Comparison of ENCODE assay signal across 8 cellular contexts in the genomic region with DNA sequence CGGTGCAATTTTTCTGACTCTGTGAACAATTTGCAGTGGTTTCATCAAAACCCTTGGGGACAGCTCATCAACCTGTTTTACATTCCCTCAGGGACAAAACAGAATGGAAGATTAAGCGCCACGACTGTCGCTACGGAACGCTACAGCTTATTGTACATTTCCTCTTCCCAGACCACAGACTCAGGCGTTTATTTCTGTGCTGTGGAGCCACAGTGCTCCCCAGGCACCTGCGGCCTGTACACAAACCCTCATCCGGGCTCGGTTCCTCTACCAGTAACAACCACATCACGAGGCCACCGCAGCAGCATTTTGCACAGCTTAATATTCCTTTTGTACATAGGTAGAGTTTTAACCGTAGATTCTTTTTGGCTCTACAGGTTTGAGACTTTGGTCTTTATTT.
DNase-seq lines count a peak whose midpoint lies in the region; ATAC-seq and TF ChIP-seq lines count a peak whose summit lies in the region.

No MANE protein-coding gene starts in this region.

- peaks cover 6% of the 10 kb centered on the region for H3K36me3 Mint-ChIP-seq in activated naive CD8-positive, alpha-beta T cell treated with anti-CD3 and anti-CD28 coated beads, Interleukin-2, amount 10 ng/mL, durations not matched to agents 7 days and 5 days

- H3K9me3 Mint-ChIP-seq in activated naive CD8-positive, alpha-beta T cell treated with anti-CD3 and anti-CD28 coated beads, Interleukin-2, amount 10 ng/mL, durations not matched to agents 7 days and 5 days = no peaks in the 10 kb centered on the region

- H3K36me3 ChIP-seq in osteoblast (ENCODE audit: insufficient read depth, low read length) (no peaks in the 10 kb centered on the region), thyroid gland (no peaks in the 10 kb centered on the region)

- no peaks in the 10 kb centered on the region for H3K27me3 Mint-ChIP-seq in activated naive CD8-positive, alpha-beta T cell treated with anti-CD3 and anti-CD28 coated beads, Interleukin-2, amount 10 ng/mL, durations not matched to agents 7 days and 5 days

- POLR2A ChIA-PET in activated naive CD8-positive, alpha-beta T cell treated with anti-CD3 and anti-CD28 coated beads, Interleukin-2, amount 10 ng/mL, durations not matched to agents 7 days and 5 days (lab: Charles Lee) = interaction anchor here (1.0 to 1.7 kb wide), 8 partner anchors 13 to 485 kb away, joined by 3 to 9 read pairs (median 4); no protein-coding TSS in a partner anchor

- H3K9me3 ChIP-seq in osteoblast (ENCODE audit: low read depth, low read length) (no peaks in the 10 kb centered on the region), thyroid gland (no peaks in the 10 kb centered on the region)

- H3K4me3 ChIP-seq in osteoblast (ENCODE audit: insufficient read depth, low read length) (no peak overlapping the region), thyroid gland (replicated peaks in 1 of 3) (no peak overlapping the region)

- H3K4me2 ChIP-seq in osteoblast (ENCODE audit: insufficient read depth, low read length) = no peak overlapping the region

- no peak for TF ChIP-seq POLR2A in thyroid gland (IDR thresholded peaks at IDR 0.05)

- H3K4me1 Mint-ChIP-seq in activated naive CD8-positive, alpha-beta T cell treated with anti-CD3 and anti-CD28 coated beads, Interleukin-2, amount 10 ng/mL, durations not matched to agents 7 days and 5 days = peaks cover 18% of the 10 kb centered on the region

- DNase-seq in NAMALWA (ENCODE audit: low spot score) (peak; percentile 84), iPS-NIHi11 (ENCODE audit: low spot score) (no peak), ecto neural progenitor cell (ENCODE audit: low spot score) (no peak), osteoblast (ENCODE audit: insufficient read length, low spot score, missing footprints) (no peak), thyroid gland (no peak)
- DNase-seq in activated naive CD8-positive, alpha-beta T cell treated with anti-CD3 and anti-CD28 coated beads, Interleukin-2, amount 10 ng/mL, durations not matched to agents 7 days and 5 days = peak; percentile 65

- ATAC-seq in GM18520 (IDR thresholded peaks at IDR 0.05; ENCODE audit: unreplicated experiment) = peak; percentile 77
- peak; percentile 87 for ATAC-seq in HG02571 (IDR thresholded peaks at IDR 0.05; ENCODE audit: unreplicated experiment)
- ATAC-seq in activated naive CD8-positive, alpha-beta T cell treated with anti-CD3 and anti-CD28 coated beads, Interleukin-2, amount 10 ng/mL, durations not matched to agents 7 days and 5 days (ENCODE audit: low read depth) = peak; percentile 48

- H3K4me1 ChIP-seq in osteoblast (ENCODE audit: insufficient read depth, low read length) (no peaks in the 10 kb centered on the region), thyroid gland (no peaks in the 10 kb centered on the region)

- H3K27me3 ChIP-seq in osteoblast (ENCODE audit: insufficient read depth, low read length) = no peaks in the 10 kb centered on the region
- H3K27me3 ChIP-seq in thyroid gland = no peaks in the 10 kb centered on the region

- H4K20me1 ChIP-seq in osteoblast (ENCODE audit: insufficient read depth, low read length) = no peaks in the 10 kb centered on the region

- H3K4me3 Mint-ChIP-seq in activated naive CD8-positive, alpha-beta T cell treated with anti-CD3 and anti-CD28 coated beads, Interleukin-2, amount 10 ng/mL, durations not matched to agents 7 days and 5 days = peak overlapping the region; percentile 95

- H3K27ac Mint-ChIP-seq in activated naive CD8-positive, alpha-beta T cell treated with anti-CD3 and anti-CD28 coated beads, Interleukin-2, amount 10 ng/mL, durations not matched to agents 7 days and 5 days = peak overlapping the region; percentile 97

- WGBS in thyroid gland, 2 donors = 89 to 91% methylated on average over 13 of the region's 13 CpGs

- H3K79me2 ChIP-seq in osteoblast (ENCODE audit: insufficient read depth, low read length) = no peaks in the 10 kb centered on the region

- TF ChIP-seq CTCF in osteoblast (IDR thresholded peaks at IDR 0.05; ENCODE audit: extremely low read depth, low read depth, low read length) (no peak), thyroid gland (IDR thresholded peaks at IDR 0.05) (no peak)

- intact Hi-C loops in thyroid gland (cut with DNase I) = no loop called here

- H3K27ac ChIP-seq in osteoblast (ENCODE audit: low read depth, low read length) = no peak overlapping the region
- H3K27ac ChIP-seq in thyroid gland = no peak overlapping the region

- no peak overlapping the region for H2AFZ ChIP-seq in osteoblast (ENCODE audit: low read length)

Comparison
In these comparisons a context has a peak if more than half of its experiments do, and no peak if none do; other contexts are left out.
1. DNase-seq: peak in NAMALWA (single experiment) and activated naive CD8-positive, alpha-beta T cell treated with anti-CD3 and anti-CD28 coated beads, Interleukin-2, amount 10 ng/mL, durations not matched to agents 7 days and 5 days (single experiment); none in iPS-NIHi11 (single experiment), ecto neural progenitor cell (single experiment), osteoblast (single experiment) and thyroid gland (0 of 2).
2. Peak in every context shown above with its lines, with median percentiles within 50 percentile points of each other: ATAC-seq.